ENCODE assay signal across 19 cellular contexts in genomic region chr16:79036541-79036940, GRCh38.
DNase-seq lines count a peak whose midpoint lies in the region; ATAC-seq, FAIRE-seq and TF ChIP-seq lines count a peak whose summit lies in the region.
"Had no signal": no experiment of that assay in that cellular context is flagged by ENCODE, and none has a peak within 500 bp of the region (broad histone marks: within the 10 kb centered on the region; RNA-seq: fewer than 3 reads in every experiment).

No MANE protein-coding gene starts in this region.

- H3K27ac Mint-ChIP-seq in T-helper 17 cell = no peak overlapping the region
- H3K27ac Mint-ChIP-seq: CD4-positive, alpha-beta T cell; H9 had no signal

- no peaks in the 10 kb centered on the region for H3K27me3 Mint-ChIP-seq in T-helper 17 cell
- H3K27me3 Mint-ChIP-seq: CD4-positive, alpha-beta T cell had no signal

- DNase-seq in NCI-H2171 treated with DMSO at 0.1 percent for 48 hours (lab: John Stamatoyannopoulos, UW) = peak; percentile 7
- no peak for DNase-seq in NCI-H2171 (lab: John Stamatoyannopoulos, UW)
- DNase-seq in bronchial epithelial cell (ENCODE audit: low read depth) = no peak
- no peak for DNase-seq in T-helper 17 cell
- DNase-seq: ACHN; Calu3; CD4-positive, alpha-beta T cell; DMS 273 treated with DMSO at 0.1 percent for 48 hours; DMS79 treated with DMSO at 0.1 percent for 48 hours; EL; GOT3; H9; IMR-90 had no signal

- ATAC-seq in GM21528 (IDR thresholded peaks at IDR 0.05; ENCODE audit: low FRiP score, unreplicated experiment) (no peak), T-helper 17 cell (no peak)

- H3K4me3 ChIP-seq in HEK293 (ENCODE audit: low read depth, low read length) (no peak overlapping the region), bronchial epithelial cell (ENCODE audit: low read depth, low read length) (no peak overlapping the region), stomach smooth muscle (ENCODE audit: low read length in 2 of 2) (no peak overlapping the region)
- H3K4me3 ChIP-seq: BLaER1 treated with 17β-estradiol and CSF1 and Interleukin-3, amounts not matched to agents 10 nM and 100 nM had no signal

- H3K9me3 ChIP-seq in HEK293 (ENCODE audit: control insufficient read depth, insufficient read depth, low read depth, low read length) (no peaks in the 10 kb centered on the region), stomach smooth muscle (ENCODE audit: control insufficient read depth in 2 of 2, low read length in 2 of 2) (peaks cover 0 to 3% of the 10 kb centered on the region in 2 donors), T-helper 17 cell (ENCODE audit: control insufficient read depth, low read length, poor library complexity, severe bottlenecking) (no peaks in the 10 kb centered on the region)

- peaks cover 5% of the 10 kb centered on the region for H3K4me1 Mint-ChIP-seq in T-helper 17 cell
- H3K4me1 Mint-ChIP-seq: H9 had no signal

- POLR2A ChIA-PET in HEK293 (lab: Yijun Ruan, JAX) = no interaction called here

- H3K4me3 Mint-ChIP-seq in T-helper 17 cell = no peak overlapping the region
- H3K4me3 Mint-ChIP-seq: CD4-positive, alpha-beta T cell; H9 had no signal

- CTCF ChIA-PET in HEK293 (lab: Yijun Ruan, JAX) = no interaction called here

- no peak overlapping the region for H3K9ac ChIP-seq in stomach smooth muscle (ENCODE audit: low read length in 2 of 2)
- H3K9ac ChIP-seq: BLaER1 treated with 17β-estradiol and CSF1 and Interleukin-3, amounts not matched to agents 10 nM and 100 nM had no signal

- H3K4me1 ChIP-seq in HEK293 (ENCODE audit: control insufficient read depth, insufficient read depth, low read length) (no peaks in the 10 kb centered on the region), stomach smooth muscle (ENCODE audit: control insufficient read depth, insufficient read depth, low read length) (peaks cover 11% of the 10 kb centered on the region)

- H3K36me3 Mint-ChIP-seq in T-helper 17 cell (ENCODE audit: low read depth) = peaks cover 5% of the 10 kb centered on the region

- TF ChIP-seq CTCF in HEK293 (tag by site-specific recombination; IDR thresholded peaks at IDR 0.05) (no peak), bronchial epithelial cell (IDR thresholded peaks at IDR 0.05; ENCODE audit: insufficient read depth, low read length, severe bottlenecking) (no peak)

- H3K36me3 ChIP-seq in HEK293 (ENCODE audit: control insufficient read depth in 2 of 2, insufficient read depth in 1 of 2, low read length in 2 of 2) = no peaks in the 10 kb centered on the region
- H3K36me3 ChIP-seq in bronchial epithelial cell (ENCODE audit: control insufficient read depth, insufficient read depth, low read length) = no peaks in the 10 kb centered on the region
- H3K36me3 ChIP-seq in stomach smooth muscle (ENCODE audit: control insufficient read depth in 2 of 2, insufficient read depth in 2 of 2, low read length in 2 of 2) = no peaks in the 10 kb centered on the region
- H3K36me3 ChIP-seq: BLaER1 treated with 17β-estradiol and CSF1 and Interleukin-3, amounts not matched to agents 10 nM and 100 nM had no signal

- H3K27ac ChIP-seq in HEK293 (ENCODE audit: extremely low read depth, low read depth, low read length) (no peak overlapping the region), stomach smooth muscle (ENCODE audit: low read length) (peak overlapping the region; percentile 69)
- H3K27ac ChIP-seq: BLaER1 treated with 17β-estradiol and CSF1 and Interleukin-3, amounts not matched to agents 10 nM and 100 nM had no signal

- FAIRE-seq in bronchial epithelial cell (lab: Jason Lieb, UNC) = peak; percentile 52
- FAIRE-seq: G401.6, GM12891 had no signal

- H3K27me3 ChIP-seq in bronchial epithelial cell (ENCODE audit: control insufficient read depth, insufficient read depth, low read length) (no peaks in the 10 kb centered on the region), stomach smooth muscle (ENCODE audit: control insufficient read depth in 1 of 2, insufficient read depth in 2 of 2, low read length in 2 of 2) (no peaks in the 10 kb centered on the region)
- H3K27me3 ChIP-seq: BLaER1 treated with 17β-estradiol and CSF1 and Interleukin-3, amounts not matched to agents 10 nM and 100 nM had no signal

TF ChIP-seq in HEK293, 187 proteins besides CTCF, POLR2A, EP300 and RAD21:
- TF ChIP-seq ZBTB20 (tag by site-specific recombination; IDR thresholded peaks at IDR 0.05) (no peak), ZBTB1 (tag by site-specific recombination; IDR thresholded peaks at IDR 0.05) (no peak), ZNF157 (tag by site-specific recombination; IDR thresholded peaks at IDR 0.05) (no peak), BCL11B (tag by site-specific recombination; IDR thresholded peaks at IDR 0.05; ENCODE audit: low read depth) (no peak), SALL2 (tag by site-specific recombination; IDR thresholded peaks at IDR 0.05; ENCODE audit: borderline replicate concordance) (no peak), ZNF701 (tag by site-specific recombination; IDR thresholded peaks at IDR 0.05) (no peak), SCRT1 (tag by site-specific recombination; IDR thresholded peaks at IDR 0.05; ENCODE audit: borderline replicate concordance) (no peak), OSR2 (tag by site-specific recombination; IDR thresholded peaks at IDR 0.05) (no peak), MEIS1 (CRISPR knock-in tag; IDR thresholded peaks at IDR 0.05; ENCODE audit: borderline replicate concordance) (no peak), ZNF354C (tag by site-specific recombination; IDR thresholded peaks at IDR 0.05; ENCODE audit: borderline replicate concordance, low read depth) (no peak), GLIS1 (tag by site-specific recombination; IDR thresholded peaks at IDR 0.05) (no peak), ZNF174 (tag by site-specific recombination; IDR thresholded peaks at IDR 0.05) (no peak), ZNF239 (tag by site-specific recombination; IDR thresholded peaks at IDR 0.05) (no peak), EGR2 (tag by site-specific recombination; IDR thresholded peaks at IDR 0.05; ENCODE audit: low read depth) (no peak), ZNF266 (tag by site-specific recombination; IDR thresholded peaks at IDR 0.05; ENCODE audit: low read depth) (no peak), ZIC2 (tag by site-specific recombination; IDR thresholded peaks at IDR 0.05) (no peak), ZNF23 (tag by site-specific recombination; IDR thresholded peaks at IDR 0.05; ENCODE audit: borderline replicate concordance) (peak; percentile 35; the same call in 1 of the 2 replicates), ZFP41 (tag by site-specific recombination; IDR thresholded peaks at IDR 0.05; ENCODE audit: borderline replicate concordance) (no peak), ZNF184 (tag by site-specific recombination; IDR thresholded peaks at IDR 0.05) (no peak), ZBTB17 (tag by site-specific recombination; IDR thresholded peaks at IDR 0.05) (0 out of 2 replicates have a peak, but pooled peaks have one; percentile 34), SETDB1 (IDR thresholded peaks at IDR 0.05; ENCODE audit: insufficient read length, low read length) (peak; percentile 61), TRIM28 (IDR thresholded peaks at IDR 0.05; ENCODE audit: borderline replicate concordance, low read length) (no peak), ZNF133 (tag by site-specific recombination; IDR thresholded peaks at IDR 0.05) (no peak)
- TF ChIP-seq, protein P1, sequence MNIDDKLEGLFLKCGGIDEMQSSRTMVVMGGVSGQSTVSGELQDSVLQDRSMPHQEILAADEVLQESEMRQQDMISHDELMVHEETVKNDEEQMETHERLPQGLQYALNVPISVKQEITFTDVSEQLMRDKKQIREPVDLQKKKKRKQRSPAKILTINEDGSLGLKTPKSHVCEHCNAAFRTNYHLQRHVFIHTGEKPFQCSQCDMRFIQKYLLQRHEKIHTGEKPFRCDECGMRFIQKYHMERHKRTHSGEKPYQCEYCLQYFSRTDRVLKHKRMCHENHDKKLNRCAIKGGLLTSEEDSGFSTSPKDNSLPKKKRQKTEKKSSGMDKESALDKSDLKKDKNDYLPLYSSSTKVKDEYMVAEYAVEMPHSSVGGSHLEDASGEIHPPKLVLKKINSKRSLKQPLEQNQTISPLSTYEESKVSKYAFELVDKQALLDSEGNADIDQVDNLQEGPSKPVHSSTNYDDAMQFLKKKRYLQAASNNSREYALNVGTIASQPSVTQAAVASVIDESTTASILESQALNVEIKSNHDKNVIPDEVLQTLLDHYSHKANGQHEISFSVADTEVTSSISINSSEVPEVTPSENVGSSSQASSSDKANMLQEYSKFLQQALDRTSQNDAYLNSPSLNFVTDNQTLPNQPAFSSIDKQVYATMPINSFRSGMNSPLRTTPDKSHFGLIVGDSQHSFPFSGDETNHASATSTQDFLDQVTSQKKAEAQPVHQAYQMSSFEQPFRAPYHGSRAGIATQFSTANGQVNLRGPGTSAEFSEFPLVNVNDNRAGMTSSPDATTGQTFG (tag by site-specific recombination; IDR thresholded peaks at IDR 0.05; ENCODE audit: borderline replicate concordance) = no peak
- TF ChIP-seq, protein P2, sequence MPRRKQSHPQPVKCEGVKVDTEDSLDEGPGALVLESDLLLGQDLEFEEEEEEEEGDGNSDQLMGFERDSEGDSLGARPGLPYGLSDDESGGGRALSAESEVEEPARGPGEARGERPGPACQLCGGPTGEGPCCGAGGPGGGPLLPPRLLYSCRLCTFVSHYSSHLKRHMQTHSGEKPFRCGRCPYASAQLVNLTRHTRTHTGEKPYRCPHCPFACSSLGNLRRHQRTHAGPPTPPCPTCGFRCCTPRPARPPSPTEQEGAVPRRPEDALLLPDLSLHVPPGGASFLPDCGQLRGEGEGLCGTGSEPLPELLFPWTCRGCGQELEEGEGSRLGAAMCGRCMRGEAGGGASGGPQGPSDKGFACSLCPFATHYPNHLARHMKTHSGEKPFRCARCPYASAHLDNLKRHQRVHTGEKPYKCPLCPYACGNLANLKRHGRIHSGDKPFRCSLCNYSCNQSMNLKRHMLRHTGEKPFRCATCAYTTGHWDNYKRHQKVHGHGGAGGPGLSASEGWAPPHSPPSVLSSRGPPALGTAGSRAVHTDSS (tag by site-specific recombination; IDR thresholded peaks at IDR 0.05) = no peak
